In genomic region chr1:241834733-241835377, GRCh38 we compare ENCODE assay signal across 8 cellular contexts. TPM values are rescaled to one million over a fixed set of nuclear protein-coding genes. Genes with fewer than 3 reads are reported as not detected.
DNase-seq lines count a peak whose midpoint lies in the region; ATAC-seq, FAIRE-seq and TF ChIP-seq lines count a peak whose summit lies in the region.

No MANE protein-coding gene starts in this region.

- no peak overlapping the region for H3K27ac Mint-ChIP-seq in osteocyte (ENCODE audit: unreplicated experiment)
- H3K27ac Mint-ChIP-seq in T-helper 2 cell treated with Interferon-gamma antibody and Interleukin-4, amounts not matched to agents 5 μg/mL and 100 μg/mL, for 36 hours: no peak overlapping the region

- H3K27me3 Mint-ChIP-seq in osteocyte (ENCODE audit: unreplicated experiment): peaks cover 9% of the 10 kb centered on the region
- H3K27me3 Mint-ChIP-seq in T-helper 2 cell treated with Interferon-gamma antibody and Interleukin-4, amounts not matched to agents 5 μg/mL and 100 μg/mL, for 36 hours (ENCODE audit: low read depth): peaks cover 15% of the 10 kb centered on the region

- no peaks in the 10 kb centered on the region for H3K27me3 ChIP-seq in prostate gland (replicated peaks; ENCODE audit: insufficient read depth)

- intact Hi-C loops in prostate gland (cut with DNase I): loop anchor here (10.0 kb wide), 1 partner anchor 220 kb away; no protein-coding TSS in a partner anchor

- no peak overlapping the region for H3K4me3 ChIP-seq in prostate gland

- no peaks in the 10 kb centered on the region for H3K9me3 ChIP-seq in prostate gland

- H3K36me3 Mint-ChIP-seq in osteocyte (ENCODE audit: unreplicated experiment): no peaks in the 10 kb centered on the region
- H3K36me3 Mint-ChIP-seq in T-helper 2 cell treated with Interferon-gamma antibody and Interleukin-4, amounts not matched to agents 5 μg/mL and 100 μg/mL, for 36 hours (ENCODE audit: low read depth): no peaks in the 10 kb centered on the region

- TF ChIP-seq CTCF in osteocyte (IDR thresholded peaks at IDR 0.05): peak; percentile 81
- peak in 2 of 4 experiments; percentile 33 to 53 for TF ChIP-seq CTCF in prostate gland (IDR thresholded peaks at IDR 0.05)

- no peaks in the 10 kb centered on the region for H3K9me3 Mint-ChIP-seq in osteocyte (ENCODE audit: unreplicated experiment)
- no peaks in the 10 kb centered on the region for H3K9me3 Mint-ChIP-seq in T-helper 2 cell treated with Interferon-gamma antibody and Interleukin-4, amounts not matched to agents 5 μg/mL and 100 μg/mL, for 36 hours

- no peak overlapping the region for H3K27ac ChIP-seq in prostate gland

- FAIRE-seq in colon (lab: Jason Lieb, UNC): peak; percentile 75

- no peak for TF ChIP-seq POLR2A in prostate gland (IDR thresholded peaks at IDR 0.05)

- WGBS in prostate gland: 3% methylated on average over 1 of the region's 1 CpG

- no peak overlapping the region for H3K4me3 Mint-ChIP-seq in osteocyte (ENCODE audit: unreplicated experiment)
- H3K4me3 Mint-ChIP-seq in T-helper 2 cell treated with Interferon-gamma antibody and Interleukin-4, amounts not matched to agents 5 μg/mL and 100 μg/mL, for 36 hours: no peak overlapping the region

- ATAC-seq in GM21825 (IDR thresholded peaks at IDR 0.05; ENCODE audit: unreplicated experiment): no peak

- no peaks in the 10 kb centered on the region for H3K4me1 ChIP-seq in prostate gland (replicated peaks)

- DNase-seq in NCI-H748 (lab: John Stamatoyannopoulos, UW; ENCODE audit: unreplicated experiment) (peak; percentile 24), NCI-H748 treated with DMSO at 0.1 percent for 48 hours (lab: John Stamatoyannopoulos, UW) (no peak), NCI-H526 treated with DMSO at 0.1 percent for 48 hours (lab: John Stamatoyannopoulos, UW) (peak; percentile 9), osteocyte (ENCODE audit: extremely low spot score, unreplicated experiment) (no peak), prostate gland (ENCODE audit: low spot score) (no peak)
- DNase-seq in T-helper 2 cell treated with Interferon-gamma antibody and Interleukin-4, amounts not matched to agents 5 μg/mL and 100 μg/mL, for 36 hours (ENCODE audit: low spot score): no peak

- no peaks in the 10 kb centered on the region for H3K36me3 ChIP-seq in prostate gland

- peaks cover 13% of the 10 kb centered on the region for H3K4me1 Mint-ChIP-seq in osteocyte (ENCODE audit: unreplicated experiment)
- peaks cover 4% of the 10 kb centered on the region for H3K4me1 Mint-ChIP-seq in T-helper 2 cell treated with Interferon-gamma antibody and Interleukin-4, amounts not matched to agents 5 μg/mL and 100 μg/mL, for 36 hours (ENCODE audit: low read depth)

RNA-seq across cellular contexts. Expression of gene EXO1, which starts 13.1 kb away (rescaled TPM):
- 3.4 and 3.9 TPM in 2 replicates for total RNA-seq in osteocyte
- 1 to 10 TPM in 1 of 2 donors, under 1 TPM in 1; 0.36 to 3.1 TPM for total RNA-seq in prostate gland

Comparison
In these comparisons a context has a peak if more than half of its experiments do, and no peak if none do; other contexts are left out.
1. DNase-seq: peak in NCI-H748 (single experiment) and NCI-H526 treated with DMSO at 0.1 percent for 48 hours (single experiment); none in NCI-H748 treated with DMSO at 0.1 percent for 48 hours (single experiment), osteocyte (single experiment), T-helper 2 cell treated with Interferon-gamma antibody and Interleukin-4, amounts not matched to agents 5 μg/mL and 100 μg/mL, for 36 hours (single experiment) and prostate gland (single experiment).